Comparison of ENCODE assay signal across 8 cellular contexts in the genomic region with DNA sequence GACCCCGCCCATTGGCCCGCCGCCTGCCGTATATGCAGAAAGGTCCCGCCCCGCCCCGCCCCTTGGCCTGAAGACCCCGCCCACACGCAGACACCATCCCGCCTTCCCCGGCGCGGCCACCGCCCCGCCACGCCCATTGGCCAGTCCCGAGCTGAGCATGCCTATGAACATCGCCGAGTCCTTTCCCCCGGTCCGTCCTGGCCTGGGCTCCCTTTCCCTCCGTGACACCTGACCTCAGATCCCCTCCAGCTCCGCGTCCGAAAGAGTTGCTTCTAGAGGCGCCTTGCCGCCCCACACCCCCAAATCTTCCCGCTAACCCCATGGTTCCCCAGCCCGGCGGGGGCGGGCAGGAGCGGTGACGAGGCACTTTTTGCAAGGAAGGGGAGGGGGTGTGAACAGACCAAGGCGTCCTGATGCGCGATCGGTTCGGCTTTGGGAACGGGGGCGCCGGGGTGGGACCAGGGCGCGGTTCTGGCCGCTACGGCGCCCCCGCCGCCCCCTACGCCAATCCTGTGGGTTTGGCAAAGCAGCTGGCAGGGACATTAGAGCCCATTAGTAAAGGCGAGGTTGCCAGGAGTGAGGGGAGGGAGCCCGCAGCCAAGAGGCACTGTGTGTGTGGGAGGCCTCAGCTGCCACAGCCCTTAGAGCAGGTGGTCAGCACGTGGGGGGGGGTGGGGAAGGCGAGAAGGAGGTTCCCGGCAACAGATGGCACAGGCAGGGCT. TPM values are rescaled to one million over a fixed set of nuclear protein-coding genes. Genes with fewer than 3 reads are reported as not detected.
DNase-seq lines count a peak whose midpoint lies in the region; ATAC-seq and TF ChIP-seq lines count a peak whose summit lies in the region.

No MANE protein-coding gene starts in this region.

- peaks cover 4% of the 10 kb centered on the region for H3K4me1 Mint-ChIP-seq in nephron progenitor cell

- peak; percentile 59 for ATAC-seq in GM21619 (IDR thresholded peaks at IDR 0.05; ENCODE audit: unreplicated experiment)

- peak overlapping the region; percentile 88 for H3K4me3 ChIP-seq in fibroblast of pulmonary artery (replicated peaks; ENCODE audit: low read depth, low read length)

- CTCF ChIA-PET in RWPE1 (lab: Yijun Ruan, JAX), result interaction anchor here (1.0 kb wide), 1 partner anchor 11 kb away, joined by 3 read pairs; no protein-coding TSS in a partner anchor

- H3K27ac Mint-ChIP-seq in nephron progenitor cell, result no peak overlapping the region

- POLR2A ChIA-PET in RWPE1 (lab: Yijun Ruan, JAX; ENCODE audit: low non-redundant PET), result interaction anchor here (0.5 kb wide), 1 partner anchor 78 kb away, joined by 3 read pairs; no protein-coding TSS in a partner anchor

- H3K9me3 Mint-ChIP-seq in nephron progenitor cell, result no peaks in the 10 kb centered on the region

- H3K4me3 Mint-ChIP-seq in nephron progenitor cell, result peak overlapping the region; percentile 84

- TF ChIP-seq CTCF in RWPE1 (conservative IDR thresholded peaks at IDR 0.05; ENCODE audit: low read depth) (no peak), fibroblast of pulmonary artery (IDR thresholded peaks at IDR 0.05; ENCODE audit: low read length, missing control alignments) (no peak), nephron progenitor cell (IDR thresholded peaks at IDR 0.05) (no peak)

- peaks cover 10% of the 10 kb centered on the region for H3K36me3 Mint-ChIP-seq in nephron progenitor cell (ENCODE audit: low read depth)

- DNase-seq in COLO829 (ENCODE audit: low spot score) (peak; percentile 98), M059J (ENCODE audit: low read depth) (peak; percentile 85), RWPE1 (ENCODE audit: low spot score) (peak; percentile 97), fibroblast of pulmonary artery (ENCODE audit: low read depth) (peak; percentile 92), nephron progenitor cell (peak; percentile 95)
- DNase-seq in activated effector memory CD4-positive, alpha-beta T cell treated with Interleukin-2 at 50 U/mL for 16 hours, result peak; percentile 78
- peak; percentile 92 for DNase-seq in stimulated activated naive CD4-positive, alpha-beta T cell treated with Interleukin-2 at 50 U/mL for 16 hours (lab: John Stamatoyannopoulos, UW)

- peak overlapping the region; percentile 94 for H3K27ac ChIP-seq in RWPE1

- H3K27me3 Mint-ChIP-seq in nephron progenitor cell (ENCODE audit: low read depth, poor library complexity), result peaks cover 4% of the 10 kb centered on the region

RNA-seq across cellular contexts. Expression of a gene that starts 0.4 kb away (rescaled TPM):
- total RNA-seq in M059J (2014; rRNA removed; shearing (Covaris generic)), result 10.2 and 18.1 TPM in 2 replicates

RNA-seq across cellular contexts. Expression of a gene that starts 25.8 kb away (rescaled TPM):
- 9.5 and 30.8 TPM in 2 replicates for total RNA-seq in M059J (2014; rRNA removed; shearing (Covaris generic))

RNA-seq across cellular contexts. Expression of a gene that starts 26.1 kb away (rescaled TPM):
- total RNA-seq in M059J (2014; rRNA removed; shearing (Covaris generic)), result 6.3 and 7.2 TPM in 2 replicates

RNA-seq across cellular contexts. Expression of a gene that starts 59.4 kb away (rescaled TPM):
- 0.76 and 1.3 TPM in 2 replicates for total RNA-seq in M059J (2014; rRNA removed; shearing (Covaris generic))

Comparison
In these comparisons a context has a peak if more than half of its experiments do, and no peak if none do; other contexts are left out.
1. Peak in every context shown above with its lines: DNase-seq, ATAC-seq, H3K4me3 ChIP-seq and H3K27ac ChIP-seq.